1 cellular context compared by ENCODE assay signal in the genomic region with DNA sequence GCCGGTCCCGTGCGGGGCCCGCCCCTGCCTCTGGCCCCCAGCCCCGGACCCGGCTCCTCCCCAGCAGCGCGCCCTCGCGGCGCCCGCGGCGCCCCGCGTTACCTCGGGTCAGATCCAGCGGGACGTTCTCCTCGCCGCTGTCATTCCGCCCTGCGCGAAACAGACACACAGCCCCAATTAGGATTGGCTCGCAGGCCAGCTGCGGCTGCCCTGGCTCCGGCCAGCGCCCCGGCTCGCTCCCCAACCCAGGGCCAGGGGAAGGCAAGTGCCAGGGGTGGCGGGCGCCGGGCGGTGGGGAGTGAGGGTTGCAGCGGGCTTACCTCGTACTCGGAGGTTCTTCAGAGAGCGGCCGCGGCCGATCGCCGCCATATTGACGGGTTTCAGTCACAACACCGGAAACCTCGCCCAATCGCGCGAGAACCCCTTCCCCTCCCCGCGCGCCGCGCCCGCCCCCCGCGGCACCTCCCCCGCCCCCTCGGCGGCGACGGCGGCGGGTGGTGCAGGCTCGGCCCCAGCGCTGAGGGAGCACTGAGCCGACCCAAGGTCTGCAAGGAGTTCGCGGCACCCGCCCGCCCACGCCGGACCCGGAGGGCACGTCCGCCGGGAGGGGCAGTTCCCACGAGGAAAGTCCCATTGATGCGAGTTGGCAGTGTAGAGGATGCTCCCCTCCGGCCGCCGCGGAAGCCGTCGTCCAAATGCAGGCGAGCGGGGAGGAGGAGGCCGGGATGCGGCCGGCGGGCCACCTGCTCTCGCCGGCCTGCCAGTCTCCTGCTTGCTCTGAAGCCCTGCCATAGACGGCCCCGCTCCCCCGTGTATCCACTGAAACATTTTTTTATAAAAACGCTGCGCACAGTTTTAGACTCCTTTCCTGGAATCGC.
TF ChIP-seq lines count a peak whose summit lies in the region.

RICTOR (minus strand) TSS at position 391 of the 878 bp plus-strand sequence; CDS start at position 369, 22 bp downstream.

TF ChIP-seq in K562, 482 proteins besides CTCF, POLR2A, EP300 and RAD21 (continued from another document):
- TF ChIP-seq NEUROD1 (IDR thresholded peaks at IDR 0.05; ENCODE audit: borderline replicate concordance, low read depth, low read length, partially characterized antibody) (peak; percentile 12), KLF13 (tag; IDR thresholded peaks at IDR 0.05; ENCODE audit: borderline replicate concordance, low read depth) (0 out of 2 replicates have a peak, but pooled peaks have one; percentile 45), ZBTB5 (IDR thresholded peaks at IDR 0.05) (no peak), ZNF384 (IDR thresholded peaks at IDR 0.05; ENCODE audit: low read depth, low read length) (no peak), TBP (optimal IDR thresholded peaks at IDR 0.05; ENCODE audit: low read depth, low read length) (peak; percentile 88), ZNF639 (CRISPR knock-in tag; conservative IDR thresholded peaks at IDR 0.05 in 1 of 2, IDR thresholded peaks at IDR 0.05 in 1 of 2) (peak in 1 of 2 experiments; percentile 80; a peak in 2 of 4 replicates), RB1 (IDR thresholded peaks at IDR 0.05; ENCODE audit: low read depth) (peak; percentile 35), ZNF282 (CRISPR knock-in tag; IDR thresholded peaks at IDR 0.05) (0 out of 2 replicates have a peak, but pooled peaks have one; percentile 61), ELF1 (tag; IDR thresholded peaks at IDR 0.05) (peak; percentile 85), ZNF586 (CRISPR knock-in tag; conservative IDR thresholded peaks at IDR 0.05) (no peak), POLR3A (IDR thresholded peaks at IDR 0.05; ENCODE audit: borderline replicate concordance, extremely low read depth, insufficient read depth, insufficient read length) (no peak), HMG20A (CRISPR knock-in tag; conservative IDR thresholded peaks at IDR 0.05) (0 out of 2 replicates have a peak, but pooled peaks have one; percentile 34), ZKSCAN3 (CRISPR knock-in tag; IDR thresholded peaks at IDR 0.05) (no peak), MAFF (IDR thresholded peaks at IDR 0.05; ENCODE audit: low read length) (peak; percentile 14; the same call in 1 of the 2 replicates), PREB (CRISPR knock-in tag; IDR thresholded peaks at IDR 0.05) (0 out of 2 replicates have a peak, but pooled peaks have one; percentile 8), ZBTB11 (CRISPR knock-in tag; IDR thresholded peaks at IDR 0.05) (peak in 1 of 3 experiments; percentile 58; a peak in 2 of 6 replicates), ZNF311 (CRISPR knock-in tag; IDR thresholded peaks at IDR 0.05) (0 out of 2 replicates have a peak, but pooled peaks have one; percentile 41), PHF8 (IDR thresholded peaks at IDR 0.05; ENCODE audit: borderline replicate concordance, low read length) (peak; percentile 83), U2AF2 (optimal IDR thresholded peaks at IDR 0.05; ENCODE audit: low read depth, low read length) (no peak), CHD2 (IDR thresholded peaks at IDR 0.05; ENCODE audit: low read depth, low read length) (peak; percentile 95), FOXJ3 (CRISPR knock-in tag; IDR thresholded peaks at IDR 0.05) (no peak), CHAMP1 (IDR thresholded peaks at IDR 0.05) (0 out of 2 replicates have a peak, but pooled peaks have one; percentile 16), ZHX1 (conservative IDR thresholded peaks at IDR 0.05; ENCODE audit: low read length) (no peak), UBTF (IDR thresholded peaks at IDR 0.05; ENCODE audit: borderline replicate concordance in 1 of 2, low read depth in 2 of 2, low read length in 2 of 2) (no peak; a peak in 1 of 4 replicates), NFYB (IDR thresholded peaks at IDR 0.05; ENCODE audit: extremely low read depth, insufficient read length) (no peak)
- TF ChIP-seq, protein P1, sequence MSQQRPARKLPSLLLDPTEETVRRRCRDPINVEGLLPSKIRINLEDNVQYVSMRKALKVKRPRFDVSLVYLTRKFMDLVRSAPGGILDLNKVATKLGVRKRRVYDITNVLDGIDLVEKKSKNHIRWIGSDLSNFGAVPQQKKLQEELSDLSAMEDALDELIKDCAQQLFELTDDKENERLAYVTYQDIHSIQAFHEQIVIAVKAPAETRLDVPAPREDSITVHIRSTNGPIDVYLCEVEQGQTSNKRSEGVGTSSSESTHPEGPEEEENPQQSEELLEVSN (IDR thresholded peaks at IDR 0.05; ENCODE audit: borderline replicate concordance in 1 of 2, extremely low read depth in 1 of 2, insufficient read depth in 1 of 2, insufficient read length in 1 of 2, low read depth in 1 of 2, low read length in 1 of 2, poor library complexity in 1 of 2, severe bottlenecking in 1 of 2) = peak; percentile 55 to 73
